In genomic region chr2:119681868-119682220, GRCh38 we compare ENCODE assay signal across 30 cellular contexts.
"Had no signal": no experiment of that assay in that cellular context is flagged by ENCODE, and none has a peak within 500 bp of the region (broad histone marks: within the 10 kb centered on the region; RNA-seq: fewer than 3 reads in every experiment).

No MANE protein-coding gene starts in this region.

- H3K27ac ChIP-seq: epithelial cell of prostate, gastroesophageal sphincter, heart left ventricle, hepatocyte, left lung, ovary, psoas muscle, sigmoid colon, tibial artery, upper lobe of left lung had no signal

- H3K4me3 Mint-ChIP-seq: mesothelial cell of epicardium; natural killer cell treated with Interleukin-12 subunit alpha and Interleukin-12 subunit beta and Interleukin-15 and Interleukin-18, amount 100 ng/mL, for 72 hours; stimulated activated memory B cell treated with anti-CD40 and anti-IgM and Interleukin-4, amounts not matched to agents 10 μg/mL and 1 μg/mL and 100 μg/mL, for 72 hours had no signal

- FAIRE-seq: colon, urothelium cell line had no signal

- H3K27ac Mint-ChIP-seq: mesothelial cell of epicardium; natural killer cell treated with Interleukin-12 subunit alpha and Interleukin-12 subunit beta and Interleukin-15 and Interleukin-18, amount 100 ng/mL, for 72 hours; stimulated activated memory B cell treated with anti-CD40 and anti-IgM and Interleukin-4, amounts not matched to agents 10 μg/mL and 1 μg/mL and 100 μg/mL, for 72 hours had no signal

- H3K9me3 ChIP-seq: gastroesophageal sphincter, heart left ventricle, left lung, mucosa of descending colon, ovary, psoas muscle, sigmoid colon, testis, tibial artery, upper lobe of left lung had no signal

- ATAC-seq: esophagus mucosa; gastroesophageal sphincter; heart left ventricle; left cardiac atrium; left lung; mucosa of descending colon; natural killer cell treated with Interleukin-12 subunit alpha and Interleukin-12 subunit beta and Interleukin-15 and Interleukin-18, amount 100 ng/mL, for 72 hours; psoas muscle; right cardiac atrium; stimulated activated memory B cell treated with anti-CD40 and anti-IgM and Interleukin-4, amounts not matched to agents 10 μg/mL and 1 μg/mL and 100 μg/mL, for 72 hours; stimulated activated naive CD8-positive, alpha-beta T cell treated with anti-CD3 and anti-CD28 coated beads, Interleukin-15, Interleukin-2, amounts not matched to agents 100 U/mL and 50 U/mL, for 24 hours had no signal

- H3K27me3 Mint-ChIP-seq: naive B cell; natural killer cell treated with Interleukin-12 subunit alpha and Interleukin-12 subunit beta and Interleukin-15 and Interleukin-18, amount 100 ng/mL, for 72 hours; stimulated activated memory B cell treated with anti-CD40 and anti-IgM and Interleukin-4, amounts not matched to agents 10 μg/mL and 1 μg/mL and 100 μg/mL, for 72 hours had no signal

- H3K9me3 Mint-ChIP-seq: mesothelial cell of epicardium; natural killer cell treated with Interleukin-12 subunit alpha and Interleukin-12 subunit beta and Interleukin-15 and Interleukin-18, amount 100 ng/mL, for 72 hours; stimulated activated memory B cell treated with anti-CD40 and anti-IgM and Interleukin-4, amounts not matched to agents 10 μg/mL and 1 μg/mL and 100 μg/mL, for 72 hours had no signal

- H3K4me2 ChIP-seq: hepatocyte had no signal

- DNase-seq: dorsolateral prefrontal cortex; effector CD4-positive, alpha-beta T cell; foreskin fibroblast; heart left ventricle; left cardiac atrium; left lung; mesenchymal stem cell; mucosa of descending colon; naive B cell; occipital lobe; ovary; posterior cingulate gyrus; psoas muscle; right cardiac atrium; sigmoid colon; stimulated activated CD4-positive, alpha-beta T cell treated with anti-CD3 and anti-CD28 coated beads, Interleukin-2, amount 100 ng/mL, for 24 hours; stimulated activated CD4-positive, alpha-beta T cell treated with anti-CD3 and anti-CD28 coated beads, Interleukin-4, amount 100 ng/mL, for 24 hours; stimulated activated naive CD8-positive, alpha-beta T cell treated with anti-CD3 and anti-CD28 coated beads, Interleukin-15, Interleukin-2, amounts not matched to agents 100 U/mL and 50 U/mL, for 24 hours; testis had no signal

- H3K27me3 ChIP-seq: dorsolateral prefrontal cortex, gastroesophageal sphincter, heart left ventricle, hepatocyte, left lung, ovary, sigmoid colon, testis, tibial artery, upper lobe of left lung had no signal

- H3K36me3 Mint-ChIP-seq: natural killer cell treated with Interleukin-12 subunit alpha and Interleukin-12 subunit beta and Interleukin-15 and Interleukin-18, amount 100 ng/mL, for 72 hours had no signal

- H3K36me3 ChIP-seq: ovary had no signal

- H2AFZ ChIP-seq: hepatocyte had no signal

- H3K4me3 ChIP-seq: dorsolateral prefrontal cortex, gastroesophageal sphincter, heart left ventricle, hepatocyte, left lung, mucosa of descending colon, ovary, psoas muscle, sigmoid colon, testis, tibial artery, upper lobe of left lung had no signal
